In the genomic region with DNA sequence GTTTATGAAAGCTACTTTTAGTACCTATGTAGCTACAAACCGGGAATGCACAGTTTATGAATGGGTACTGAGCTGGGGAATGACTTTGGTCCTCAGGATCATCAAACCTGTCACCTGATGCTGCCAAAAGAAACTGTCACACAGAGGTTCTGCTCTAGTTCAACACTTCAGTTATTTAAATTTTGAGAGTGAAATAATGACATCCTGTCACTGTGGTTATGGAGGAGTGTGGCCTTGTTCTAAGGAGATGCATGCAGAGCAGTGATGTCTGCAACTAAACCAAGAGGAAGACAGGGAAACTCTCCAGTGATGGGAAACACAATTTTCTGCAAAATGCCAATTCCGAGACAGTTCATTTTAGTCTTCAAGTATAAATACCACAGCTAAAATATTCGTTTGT, we compare ENCODE assay signal across 14 cellular contexts. TPM values are rescaled to one million over a fixed set of nuclear protein-coding genes. Genes with fewer than 3 reads are reported as not detected.
DNase-seq lines count a peak whose midpoint lies in the region; ATAC-seq, FAIRE-seq and TF ChIP-seq lines count a peak whose summit lies in the region.
"Had no signal": no experiment of that assay in that cellular context is flagged by ENCODE, and none has a peak within 500 bp of the region (broad histone marks: within the 10 kb centered on the region; RNA-seq: fewer than 3 reads in every experiment).

No MANE protein-coding gene starts in this region.

- TF ChIP-seq POLR2A in NB4 (IDR thresholded peaks at IDR 0.05; ENCODE audit: extremely low read depth, insufficient read length) (peak; percentile 30), H54 (IDR thresholded peaks at IDR 0.05; ENCODE audit: low read depth, low read length) (no peak)

- ATAC-seq in GM18511 (IDR thresholded peaks at IDR 0.05; ENCODE audit: unreplicated experiment) (peak; percentile 24), GM21529 (IDR thresholded peaks at IDR 0.05; ENCODE audit: unreplicated experiment) (peak; percentile 19), GM18867 (IDR thresholded peaks at IDR 0.05; ENCODE audit: unreplicated experiment) (no peak), foreskin keratinocyte (no peak)
- ATAC-seq: lower lobe of right lung had no signal

- H3K27ac ChIP-seq in foreskin keratinocyte, result no peak overlapping the region
- H3K27ac ChIP-seq: lower lobe of right lung, neutrophil, suprapubic skin had no signal

- peaks cover 8% of the 10 kb centered on the region for H3K4me1 ChIP-seq in foreskin keratinocyte
- H3K4me1 ChIP-seq: lower lobe of right lung had no signal

- no peaks in the 10 kb centered on the region for H3K27me3 ChIP-seq in foreskin keratinocyte
- H3K27me3 ChIP-seq: neutrophil, suprapubic skin had no signal

- DNase-seq in NB4 (ENCODE audit: low read depth) (peak; percentile 64), islet precursor cell (peak; percentile 29), H54 (ENCODE audit: insufficient read length, low spot score) (no peak), foreskin keratinocyte (no peak)
- DNase-seq: amygdala, Calu3, lower lobe of right lung, NCI-H510A had no signal

- no peak for FAIRE-seq in H54 (lab: Jason Lieb, UNC)
- FAIRE-seq: RCC 7860 had no signal

- no peak overlapping the region for H3K4me3 ChIP-seq in NB4 (ENCODE audit: low read depth, low read length)
- H3K4me3 ChIP-seq: lower lobe of right lung, suprapubic skin had no signal

- TF ChIP-seq CTCF in NB4 (IDR thresholded peaks at IDR 0.05; ENCODE audit: low read depth, low read length) (no peak), foreskin keratinocyte (conservative IDR thresholded peaks at IDR 0.05) (no peak)

RNA-seq across cellular contexts. Expression of a gene that starts 4.8 kb away (rescaled TPM):
- total RNA-seq in foreskin keratinocyte, result 20.4 and 23.8 TPM in 2 replicates
- 7.0 and 8.6 TPM in 2 replicates for polyA plus RNA-seq in foreskin keratinocyte

Comparison
In these comparisons a context has a peak if more than half of its experiments do, and no peak if none do; other contexts are left out.
1. ATAC-seq: peak in GM18511 (single experiment) and GM21529 (single experiment); none in GM18867 (single experiment) and foreskin keratinocyte (single experiment).
2. DNase-seq: peak in NB4 (single experiment) and islet precursor cell (single experiment); none in H54 (single experiment) and foreskin keratinocyte (0 of 2).